20 cellular contexts compared by ENCODE assay signal in genomic region chr13:40799508-40799907, GRCh38.
"Had no signal": no experiment of that assay in that cellular context is flagged by ENCODE, and none has a peak within 500 bp of the region (broad histone marks: within the 10 kb centered on the region; RNA-seq: fewer than 3 reads in every experiment).

No MANE protein-coding gene starts in this region.

- DNase-seq: activated CD4-positive, alpha-beta T cell treated with anti-CD3 and anti-CD28 coated beads for 36 hours; activated CD4-positive, alpha-beta T cell treated with anti-CD3 and anti-CD28 coated beads, Interleukin-2, amount 50 U/mL, for 4 hours; activated CD8-positive, alpha-beta memory T cell treated with anti-CD3 and anti-CD28 coated beads, Interleukin-2, amount 50 U/mL, for 48 hours; activated CD8-positive, alpha-beta T cell treated with anti-CD3 and anti-CD28 coated beads, Interleukin-2, amount 10 ng/mL, durations not matched to agents 7 days and 5 days; activated naive CD4-positive, alpha-beta T cell treated with anti-CD3 and anti-CD28 coated beads, Interleukin-2, amount 50 U/mL, for 16 hours; activated naive CD8-positive, alpha-beta T cell treated with anti-CD3 and anti-CD28 coated beads, Interleukin-2, amount 10 ng/mL, durations not matched to agents 7 days and 5 days; activated T-cell treated with anti-CD3 and anti-CD28 coated beads, Interleukin-2, amount 50 U/mL, for 1 hour; adrenal gland; anterior cingulate cortex; central memory CD4-positive, alpha-beta T cell; Karpas-422; NCI-H1048; NCI-H146; NCI-H187 treated with DMSO at 0.1 percent for 48 hours; NCI-H2081 treated with DMSO at 0.1 percent for 48 hours; NCI-H446; NCI-H524; PC-9; SIG-M5; WERI-Rb-1 had no signal

- H3K4me1 ChIP-seq: adrenal gland had no signal

- H3K27me3 ChIP-seq: adrenal gland had no signal

- H3K36me3 ChIP-seq: WERI-Rb-1 had no signal

- H3K4me3 ChIP-seq: adrenal gland, PC-9 had no signal

- ATAC-seq: activated CD4-positive, alpha-beta T cell treated with anti-CD3 and anti-CD28 coated beads for 36 hours; activated CD8-positive, alpha-beta T cell treated with anti-CD3 and anti-CD28 coated beads, Interleukin-2, amount 10 ng/mL, durations not matched to agents 7 days and 5 days had no signal

- H3K27me3 Mint-ChIP-seq: activated CD4-positive, alpha-beta T cell treated with anti-CD3 and anti-CD28 coated beads for 36 hours; activated naive CD8-positive, alpha-beta T cell treated with anti-CD3 and anti-CD28 coated beads, Interleukin-2, amount 10 ng/mL, durations not matched to agents 7 days and 5 days had no signal

- H3K9me3 ChIP-seq: adrenal gland had no signal

- H3K27ac ChIP-seq: adrenal gland, PC-9, WERI-Rb-1 had no signal

- H3K4me3 Mint-ChIP-seq: activated CD4-positive, alpha-beta T cell treated with anti-CD3 and anti-CD28 coated beads for 36 hours; activated naive CD8-positive, alpha-beta T cell treated with anti-CD3 and anti-CD28 coated beads, Interleukin-2, amount 10 ng/mL, durations not matched to agents 7 days and 5 days had no signal

- H3K4me2 ChIP-seq: PC-9 had no signal

- H2AFZ ChIP-seq: PC-9 had no signal

- H3K9me3 Mint-ChIP-seq: activated naive CD8-positive, alpha-beta T cell treated with anti-CD3 and anti-CD28 coated beads, Interleukin-2, amount 10 ng/mL, durations not matched to agents 7 days and 5 days had no signal
